Comparison of ENCODE assay signal across 8 cellular contexts in genomic region chr1:85048296-85049064, GRCh38. TPM values are rescaled to one million over a fixed set of nuclear protein-coding genes. Genes with fewer than 3 reads are reported as not detected.
DNase-seq lines count a peak whose midpoint lies in the region; ATAC-seq and TF ChIP-seq lines count a peak whose summit lies in the region.

A gene with protein sequence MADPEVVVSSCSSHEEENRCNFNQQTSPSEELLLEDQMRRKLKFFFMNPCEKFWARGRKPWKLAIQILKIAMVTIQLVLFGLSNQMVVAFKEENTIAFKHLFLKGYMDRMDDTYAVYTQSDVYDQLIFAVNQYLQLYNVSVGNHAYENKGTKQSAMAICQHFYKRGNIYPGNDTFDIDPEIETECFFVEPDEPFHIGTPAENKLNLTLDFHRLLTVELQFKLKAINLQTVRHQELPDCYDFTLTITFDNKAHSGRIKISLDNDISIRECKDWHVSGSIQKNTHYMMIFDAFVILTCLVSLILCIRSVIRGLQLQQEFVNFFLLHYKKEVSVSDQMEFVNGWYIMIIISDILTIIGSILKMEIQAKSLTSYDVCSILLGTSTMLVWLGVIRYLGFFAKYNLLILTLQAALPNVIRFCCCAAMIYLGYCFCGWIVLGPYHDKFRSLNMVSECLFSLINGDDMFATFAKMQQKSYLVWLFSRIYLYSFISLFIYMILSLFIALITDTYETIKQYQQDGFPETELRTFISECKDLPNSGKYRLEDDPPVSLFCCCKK (minus strand): TSS chr1:85048500. CDS start chr1:85045360, 3,140 bp downstream.

- H3K36me3 Mint-ChIP-seq in Caco-2 (ENCODE audit: insufficient read depth, unreplicated experiment): no peaks in the 10 kb centered on the region

- DNase-seq in Caco-2 (peak; percentile 31 to 42), SJCRH30 (peak; percentile 55 to 60), astrocyte of the spinal cord (ENCODE audit: low read depth, low spot score) (no peak), kidney epithelial cell (ENCODE audit: low read depth) (no peak)
- peak; percentile 34 to 37 for DNase-seq in stimulated activated CD4-positive, alpha-beta T cell treated with anti-CD3 and anti-CD28 coated beads, Interleukin-4, amount 100 ng/mL, for 4 hours
- DNase-seq in effector CD4-positive, alpha-beta T cell: no peak

- CTCF ChIA-PET in Caco-2 (lab: Charles Lee): interaction anchor here (1.4 kb wide), 1 partner anchor 104 kb away, joined by 5 read pairs; no protein-coding TSS in a partner anchor

- intact Hi-C loops in Caco-2 (cut with micrococcal nuclease; ENCODE audit: unreplicated experiment): no loop called here

- in situ Hi-C loops in astrocyte of the spinal cord (cut with HindIII; ENCODE audit: low sequenced_read_pairs): no loop called here

- no peak for TF ChIP-seq CTCF in Caco-2 (IDR thresholded peaks at IDR 0.05; ENCODE audit: insufficient read depth in 1 of 2, low read depth in 1 of 2, low read length in 1 of 2, severe bottlenecking in 1 of 2, unreplicated experiment in 1 of 2)
- TF ChIP-seq CTCF in astrocyte of the spinal cord (IDR thresholded peaks at IDR 0.05; ENCODE audit: low read depth, low read length): no peak
- TF ChIP-seq CTCF in kidney epithelial cell (IDR thresholded peaks at IDR 0.05; ENCODE audit: insufficient read depth, low read length, poor library complexity, severe bottlenecking): no peak

- no peaks in the 10 kb centered on the region for H3K4me1 ChIP-seq in Caco-2
- H3K4me1 ChIP-seq in SJCRH30: no peaks in the 10 kb centered on the region

- H3K27ac ChIP-seq in SJCRH30: peak within 1 kb of the TSS; percentile 26; the same call in 1 of the 2 replicates

- H3K4me1 Mint-ChIP-seq in Caco-2 (ENCODE audit: low read depth, unreplicated experiment): peaks cover 6% of the 10 kb centered on the region

- H3K36me3 ChIP-seq in Caco-2 (ENCODE audit: control insufficient read depth, insufficient read depth, low read length): no peaks in the 10 kb centered on the region
- no peaks in the 10 kb centered on the region for H3K36me3 ChIP-seq in SJCRH30
- no peaks in the 10 kb centered on the region for H3K36me3 ChIP-seq in kidney epithelial cell (ENCODE audit: control insufficient read depth, insufficient read depth, low read length)

- H3K27me3 Mint-ChIP-seq in Caco-2 (ENCODE audit: insufficient read depth, unreplicated experiment): peaks cover 6% of the 10 kb centered on the region

- ATAC-seq in GM19438 (IDR thresholded peaks at IDR 0.05; ENCODE audit: low read depth, unreplicated experiment) (peak; percentile 75), HG03432 (IDR thresholded peaks at IDR 0.05; ENCODE audit: unreplicated experiment) (peak; percentile 77)

- peak within 1 kb of the TSS; percentile 70 for H3K4me3 Mint-ChIP-seq in Caco-2 (ENCODE audit: unreplicated experiment)

- H3K4me3 ChIP-seq in Caco-2 (ENCODE audit: low read depth, low read length) (peak within 1 kb of the TSS; percentile 42), SJCRH30 (peak within 1 kb of the TSS; percentile 77), astrocyte of the spinal cord (ENCODE audit: low read depth, low read length) (peak within 1 kb of the TSS; percentile 26), kidney epithelial cell (ENCODE audit: low read depth, low read length) (peak within 1 kb of the TSS; percentile 49)

- H3K27me3 ChIP-seq in Caco-2 (replicated peaks; ENCODE audit: control insufficient read depth, insufficient read depth, low read length) (no peaks in the 10 kb centered on the region), SJCRH30 (no peaks in the 10 kb centered on the region; the same call in 1 of the 2 replicates), kidney epithelial cell (ENCODE audit: control insufficient read depth, insufficient read depth, low read length) (peaks cover 6% of the 10 kb centered on the region)

- H3K9me3 Mint-ChIP-seq in Caco-2 (ENCODE audit: unreplicated experiment): no peaks in the 10 kb centered on the region

- H3K9me3 ChIP-seq in Caco-2 (no peaks in the 10 kb centered on the region), SJCRH30 (replicated peaks) (no peaks in the 10 kb centered on the region)

- no peak within 1 kb of the TSS for H3K27ac Mint-ChIP-seq in Caco-2 (ENCODE audit: unreplicated experiment)

- no TSS peak for BruUV-seq in Caco-2 (replicated peaks; lab: Mats Ljungman, UMichigan)

- POLR2A ChIA-PET in Caco-2 (lab: Charles Lee): no interaction called here

RNA-seq across cellular contexts. Expression of the gene that starts here (rescaled TPM):
- total RNA-seq in Caco-2 (2022): 2.1 and 2.5 TPM in 2 replicates
- 4.7 and 6.2 TPM in 2 replicates for total RNA-seq in SJCRH30 (2014; rRNA removed; shearing (Covaris generic))
- 11.6 and 13.6 TPM in 2 replicates for total RNA-seq in kidney epithelial cell

Comparison
In these comparisons a context has a peak if more than half of its experiments do, and no peak if none do; other contexts are left out.
1. DNase-seq: peak in Caco-2 (2 of 2), SJCRH30 (2 of 2) and stimulated activated CD4-positive, alpha-beta T cell treated with anti-CD3 and anti-CD28 coated beads, Interleukin-4, amount 100 ng/mL, for 4 hours (2 of 2); none in astrocyte of the spinal cord (single experiment), kidney epithelial cell (single experiment) and effector CD4-positive, alpha-beta T cell (single experiment).
2. H3K4me3 ChIP-seq: peak in every context shown above with its lines; median percentile 77 in SJCRH30; 49 in kidney epithelial cell; 42 in Caco-2; 26 in astrocyte of the spinal cord.